ENCODE assay signal across 1 cellular context in genomic region chr1:53618218-53619087, GRCh38.
TF ChIP-seq lines count a peak whose summit lies in the region.

No MANE protein-coding gene starts in this region.

TF ChIP-seq in WTC11, 78 proteins besides CTCF, POLR2A, EP300 and RAD21 (continued from another document):
- TF ChIP-seq MYBL2 (CRISPR knock-in tag; IDR thresholded peaks at IDR 0.05): no peak
- no peak for TF ChIP-seq NFATC4 (CRISPR knock-in tag; IDR thresholded peaks at IDR 0.05)
- no peak for TF ChIP-seq ERG (CRISPR knock-in tag; IDR thresholded peaks at IDR 0.05)
- no peak for TF ChIP-seq ARID4B (CRISPR knock-in tag; IDR thresholded peaks at IDR 0.05; ENCODE audit: borderline replicate concordance)
